In the genomic region with DNA sequence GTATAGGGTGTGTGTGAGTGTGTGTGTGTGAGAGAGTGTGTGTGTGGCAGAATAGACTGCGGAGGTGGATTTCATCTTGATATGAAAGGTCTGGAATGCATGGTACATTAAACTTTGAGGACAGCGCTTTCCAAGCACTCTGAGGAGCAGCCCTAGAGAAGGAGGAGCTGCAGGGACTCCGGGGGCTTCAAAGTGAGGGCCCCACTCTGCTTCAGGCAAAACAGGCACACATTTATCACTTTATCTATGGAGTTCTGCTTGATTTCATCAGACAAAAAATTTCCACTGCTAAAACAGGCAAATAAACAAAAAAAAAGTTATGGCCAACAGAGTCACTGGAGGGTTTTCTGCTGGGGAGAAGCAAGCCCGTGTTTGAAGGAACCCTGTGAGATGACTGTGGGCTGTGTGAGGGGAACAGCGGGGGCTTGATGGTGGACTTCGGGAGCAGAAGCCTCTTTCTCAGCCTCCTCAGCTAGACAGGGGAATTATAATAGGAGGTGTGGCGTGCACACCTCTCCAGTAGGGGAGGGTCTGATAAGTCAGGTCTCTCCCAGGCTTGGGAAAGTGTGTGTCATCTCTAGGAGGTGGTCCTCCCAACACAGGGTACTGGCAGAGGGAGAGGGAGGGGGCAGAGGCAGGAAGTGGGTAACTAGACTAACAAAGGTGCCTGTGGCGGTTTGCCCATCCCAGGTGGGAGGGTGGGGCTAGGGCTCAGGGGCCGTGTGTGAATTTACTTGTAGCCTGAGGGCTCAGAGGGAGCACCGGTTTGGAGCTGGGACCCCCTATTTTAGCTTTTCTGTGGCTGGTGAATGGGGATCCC, we compare ENCODE assay signal across 8 cellular contexts. TPM values are rescaled to one million over a fixed set of nuclear protein-coding genes. Genes with fewer than 3 reads are reported as not detected.
DNase-seq lines count a peak whose midpoint lies in the region; ATAC-seq, FAIRE-seq and TF ChIP-seq lines count a peak whose summit lies in the region.

No MANE protein-coding gene starts in this region.

- intact Hi-C loops in naive thymus-derived CD4-positive, alpha-beta T cell (cut with micrococcal nuclease), result loop anchor here (1.0 kb wide), 8 partner anchors 9 to 62 kb away; partner anchors contain the start of genes EIF3I (in 1 of the 2), HDAC1 (in 1 of the 2) and TMEM234 (in 1 of the 2)
- intact Hi-C loops in MCF 10A (cut with micrococcal nuclease), result no loop called here

- H3K27me3 Mint-ChIP-seq in activated T-helper 17 cell treated with anti-CD3 and anti-CD28 coated beads, Interleukin-2, amount 50 U/mL, for 72 hours, result no peaks in the 10 kb centered on the region
- no peaks in the 10 kb centered on the region for H3K27me3 Mint-ChIP-seq in naive thymus-derived CD4-positive, alpha-beta T cell
- peaks cover 40% of the 10 kb centered on the region for H3K27me3 Mint-ChIP-seq in MCF 10A (ENCODE audit: insufficient read depth, unreplicated experiment)

- peak overlapping the region; percentile 85 for H3K4me3 Mint-ChIP-seq in activated T-helper 17 cell treated with anti-CD3 and anti-CD28 coated beads, Interleukin-2, amount 50 U/mL, for 72 hours
- H3K4me3 Mint-ChIP-seq in naive thymus-derived CD4-positive, alpha-beta T cell, result peak overlapping the region; percentile 74 to 91 (median 88)
- no peak overlapping the region for H3K4me3 Mint-ChIP-seq in MCF 10A (ENCODE audit: unreplicated experiment)

- no peak for TF ChIP-seq POLR2A in GM12891 (IDR thresholded peaks at IDR 0.05; ENCODE audit: low read depth, low read length)

- DNase-seq in GM12891 (ENCODE audit: insufficient read length, low spot score), result no peak
- peak; percentile 32 for DNase-seq in NK-92 (lab: John Stamatoyannopoulos, UW; ENCODE audit: unreplicated experiment)
- DNase-seq in naive thymus-derived CD4-positive, alpha-beta T cell, result peak; percentile 34 to 96 (median 88)
- DNase-seq in substantia nigra (lab: John Stamatoyannopoulos, UW), result no peak
- DNase-seq in GM19240 (ENCODE audit: insufficient read length, low spot score), result no peak
- DNase-seq in MCF 10A (ENCODE audit: unreplicated experiment), result no peak

- H3K9me3 Mint-ChIP-seq in activated T-helper 17 cell treated with anti-CD3 and anti-CD28 coated beads, Interleukin-2, amount 50 U/mL, for 72 hours, result no peaks in the 10 kb centered on the region
- peaks cover 0 to 8% (median 0%) of the 10 kb centered on the region in 11 donors for H3K9me3 Mint-ChIP-seq in naive thymus-derived CD4-positive, alpha-beta T cell
- no peaks in the 10 kb centered on the region for H3K9me3 Mint-ChIP-seq in MCF 10A (ENCODE audit: unreplicated experiment)

- H3K9me3 ChIP-seq in naive thymus-derived CD4-positive, alpha-beta T cell (ENCODE audit: control insufficient read depth in 2 of 3, low read length in 3 of 3), result no peaks in the 10 kb centered on the region

- no TSS peak for BruUV-seq in MCF 10A (replicated peaks; lab: Mats Ljungman, UMichigan)

- CTCF ChIA-PET in naive thymus-derived CD4-positive, alpha-beta T cell (lab: Charles Lee), result interaction anchor here (0.8 to 4.4 kb wide), 3 partner anchors 18 to 34 kb away, joined by 3 to 30 read pairs (median 10); partner anchors contain the start of genes HDAC1 and LCK
- CTCF ChIA-PET in MCF 10A (lab: Yijun Ruan, JAX), result no interaction called here

- peaks cover 87% of the 10 kb centered on the region for H3K36me3 Mint-ChIP-seq in activated T-helper 17 cell treated with anti-CD3 and anti-CD28 coated beads, Interleukin-2, amount 50 U/mL, for 72 hours (ENCODE audit: low read depth)
- peaks cover 0 to 46% (median 24%) of the 10 kb centered on the region in 5 donors for H3K36me3 Mint-ChIP-seq in naive thymus-derived CD4-positive, alpha-beta T cell
- H3K36me3 Mint-ChIP-seq in MCF 10A (ENCODE audit: insufficient read depth, unreplicated experiment), result no peaks in the 10 kb centered on the region

- peaks cover 42 to 69% of the 10 kb centered on the region in 2 donors for H3K4me1 ChIP-seq in naive thymus-derived CD4-positive, alpha-beta T cell (ENCODE audit: control insufficient read depth in 2 of 2, insufficient read depth in 2 of 2, low read length in 2 of 2)

- H3K36me3 ChIP-seq in naive thymus-derived CD4-positive, alpha-beta T cell (ENCODE audit: control insufficient read depth in 2 of 3, insufficient read depth in 3 of 3, low read length in 3 of 3), result peaks cover 11 to 45% (median 27%) of the 10 kb centered on the region in 3 experiments

- H3K27me3 ChIP-seq in naive thymus-derived CD4-positive, alpha-beta T cell (ENCODE audit: control insufficient read depth in 2 of 2, insufficient read depth in 2 of 2, low read length in 2 of 2), result no peaks in the 10 kb centered on the region

- POLR2A ChIA-PET in naive thymus-derived CD4-positive, alpha-beta T cell (lab: Charles Lee), result interaction anchor here (0.5 to 5.5 kb wide), 23 partner anchors 8 to 120 kb away, joined by 3 to 110 read pairs (median 6); partner anchors contain the start of genes BSDC1, FAM167B, HDAC1 and LCK
- POLR2A ChIA-PET in MCF 10A (lab: Yijun Ruan, JAX), result no interaction called here

- peaks cover 31% of the 10 kb centered on the region for H3K4me1 Mint-ChIP-seq in activated T-helper 17 cell treated with anti-CD3 and anti-CD28 coated beads, Interleukin-2, amount 50 U/mL, for 72 hours
- peaks cover 45 to 86% (median 62%) of the 10 kb centered on the region in 7 donors for H3K4me1 Mint-ChIP-seq in naive thymus-derived CD4-positive, alpha-beta T cell
- H3K4me1 Mint-ChIP-seq in MCF 10A (ENCODE audit: insufficient read depth, unreplicated experiment), result no peaks in the 10 kb centered on the region

- H3K27ac Mint-ChIP-seq in activated T-helper 17 cell treated with anti-CD3 and anti-CD28 coated beads, Interleukin-2, amount 50 U/mL, for 72 hours, result peak overlapping the region; percentile 98
- H3K27ac Mint-ChIP-seq in naive thymus-derived CD4-positive, alpha-beta T cell, result peak overlapping the region; percentile 77 to 99 (median 97)
- no peak overlapping the region for H3K27ac Mint-ChIP-seq in MCF 10A (ENCODE audit: low read depth, unreplicated experiment)

- peak; percentile 91 for ATAC-seq in activated T-helper 17 cell treated with anti-CD3 and anti-CD28 coated beads, Interleukin-2, amount 50 U/mL, for 72 hours (replicated peaks)
- peak; percentile 94 for ATAC-seq in naive thymus-derived CD4-positive, alpha-beta T cell
- no peak for ATAC-seq in HG03108 (IDR thresholded peaks at IDR 0.05; ENCODE audit: unreplicated experiment)

- peak overlapping the region; percentile 79 for H3K27ac ChIP-seq in naive thymus-derived CD4-positive, alpha-beta T cell (ENCODE audit: low read depth, low read length)
- no peak overlapping the region for H3K27ac ChIP-seq in substantia nigra (ENCODE audit: low read depth, low read length, poor library complexity, severe bottlenecking)

- H3K4me3 ChIP-seq in naive thymus-derived CD4-positive, alpha-beta T cell (ENCODE audit: low read length), result peak overlapping the region; percentile 49

- FAIRE-seq in GM12891 (lab: Jason Lieb, UNC), result peak; percentile 76

- TF ChIP-seq CTCF in MCF 10A (IDR thresholded peaks at IDR 0.05; ENCODE audit: unreplicated experiment), result no peak

TF ChIP-seq in GM12891, 5 proteins besides CTCF, POLR2A, EP300 and RAD21:
- TF ChIP-seq SPI1 (IDR thresholded peaks at IDR 0.05; ENCODE audit: low read depth, low read length), result no peak
- no peak for TF ChIP-seq PAX5 (IDR thresholded peaks at IDR 0.05; ENCODE audit: insufficient read depth, low read length, severe bottlenecking)

RNA-seq across cellular contexts. Expression of gene HDAC1, which starts 18.3 kb away (rescaled TPM):
- 193 TPM for polyA plus RNA-seq in GM12891 (2012; ENCODE audit: low read depth, missing spikeins)
- 100 to 1,000 TPM; 171 to 199 TPM for total RNA-seq in activated T-helper 17 cell treated with anti-CD3 and anti-CD28 coated beads, Interleukin-2, amount 50 U/mL, for 72 hours
- total RNA-seq in naive thymus-derived CD4-positive, alpha-beta T cell, result 100 to 1,000 TPM in 4 of 5 experiments, 10 to 100 TPM in 1; 81.8 to 205 (median 174) TPM
- polyA plus RNA-seq in naive thymus-derived CD4-positive, alpha-beta T cell, result 100 to 1,000 TPM; 170 to 209 TPM
- total RNA-seq in MCF 10A (2022), result 39.7 and 62.9 TPM in 2 replicates

RNA-seq across cellular contexts. Expression of gene LCK, which starts 22.5 kb away (rescaled TPM):
- 103 TPM for polyA plus RNA-seq in GM12891 (2012; ENCODE audit: low read depth, missing spikeins)
- 100 to 1,000 TPM; 228 to 323 TPM for total RNA-seq in activated T-helper 17 cell treated with anti-CD3 and anti-CD28 coated beads, Interleukin-2, amount 50 U/mL, for 72 hours
- 100 to 1,000 TPM; 245 to 509 (median 469) TPM for total RNA-seq in naive thymus-derived CD4-positive, alpha-beta T cell
- polyA plus RNA-seq in naive thymus-derived CD4-positive, alpha-beta T cell, result 1,000 to 10,000 TPM in 1 of 2 donors, 100 to 1,000 TPM in 1; 897 to 1,109 TPM
- total RNA-seq in MCF 10A (2022), result not detected in 2 replicates

RNA-seq across cellular contexts. Expression of gene FAM167B, which starts 26.6 kb away (rescaled TPM):
- 0.30 TPM for polyA plus RNA-seq in GM12891 (2012; ENCODE audit: low read depth, missing spikeins)
- total RNA-seq in activated T-helper 17 cell treated with anti-CD3 and anti-CD28 coated beads, Interleukin-2, amount 50 U/mL, for 72 hours, result 1 to 10 TPM in 1 of 2 donors, under 1 TPM in 1; 0.99 to 1.1 TPM
- total RNA-seq in naive thymus-derived CD4-positive, alpha-beta T cell, result 1 to 10 TPM in 3 of 5 experiments, under 1 TPM in 2; 0.48 to 2.0 (median 1.4) TPM
- polyA plus RNA-seq in naive thymus-derived CD4-positive, alpha-beta T cell, result not detected
- 0.34 TPM in 1 of 2 replicates, not detected in the other for total RNA-seq in MCF 10A (2022)

RNA-seq across cellular contexts. Expression of gene EIF3I, which starts 51.4 kb away (rescaled TPM):
- 180 TPM for polyA plus RNA-seq in GM12891 (2012; ENCODE audit: low read depth, missing spikeins)
- 100 to 1,000 TPM; 203 to 303 TPM for total RNA-seq in activated T-helper 17 cell treated with anti-CD3 and anti-CD28 coated beads, Interleukin-2, amount 50 U/mL, for 72 hours
- total RNA-seq in naive thymus-derived CD4-positive, alpha-beta T cell, result 100 to 1,000 TPM in 3 of 5 experiments, 10 to 100 TPM in 2; 82.6 to 182 (median 104) TPM
- 100 to 1,000 TPM; 185 to 189 TPM for polyA plus RNA-seq in naive thymus-derived CD4-positive, alpha-beta T cell
- 253 and 259 TPM in 2 replicates for total RNA-seq in MCF 10A (2022)

RNA-seq across cellular contexts. Expression of gene TMEM234, which starts 51.4 kb away (rescaled TPM):
- 10.9 TPM for polyA plus RNA-seq in GM12891 (2012; ENCODE audit: low read depth, missing spikeins)
- total RNA-seq in activated T-helper 17 cell treated with anti-CD3 and anti-CD28 coated beads, Interleukin-2, amount 50 U/mL, for 72 hours, result 10 to 100 TPM; 11.4 to 12.9 TPM
- 10 to 100 TPM; 15.9 to 29.6 (median 21.4) TPM for total RNA-seq in naive thymus-derived CD4-positive, alpha-beta T cell
- 1 to 10 TPM; 5.9 to 6.1 TPM for polyA plus RNA-seq in naive thymus-derived CD4-positive, alpha-beta T cell
- total RNA-seq in MCF 10A (2022), result 22.2 and 27.3 TPM in 2 replicates

Comparison
In these comparisons a context has a peak if more than half of its experiments do, and no peak if none do; other contexts are left out.
1. DNase-seq: peak in NK-92 (single experiment) and naive thymus-derived CD4-positive, alpha-beta T cell (9 of 9); none in GM12891 (single experiment), substantia nigra (0 of 49), GM19240 (single experiment) and MCF 10A (single experiment).
2. RNA of gene LCK, which starts 22.5 kb away (total RNA-seq): 245 to 509 TPM in naive thymus-derived CD4-positive, alpha-beta T cell and 228 to 323 TPM in activated T-helper 17 cell treated with anti-CD3 and anti-CD28 coated beads, Interleukin-2, amount 50 U/mL, for 72 hours; not detected in MCF 10A; every median in the first group is over 100 times any median in the second.